In the genomic region with DNA sequence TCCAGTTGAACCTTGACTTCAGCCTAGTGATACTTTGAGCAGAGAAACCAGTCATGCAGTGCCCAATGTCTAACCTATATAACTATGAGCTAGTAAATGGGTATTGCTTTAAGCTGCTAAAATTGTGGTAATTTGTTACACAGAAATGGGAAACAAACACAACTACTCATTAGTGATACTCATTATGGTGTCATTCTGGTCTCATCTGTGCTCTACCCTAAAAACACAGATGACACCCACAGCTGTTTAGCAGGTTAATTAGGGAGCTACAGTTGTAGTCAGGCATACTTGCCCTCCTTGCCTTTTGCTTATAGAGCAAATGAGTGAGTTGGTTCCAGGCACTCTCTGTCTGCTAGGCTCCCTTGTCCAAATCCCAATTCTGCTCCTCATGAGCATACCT, we compare ENCODE assay signal across 21 cellular contexts. TPM values are rescaled to one million over a fixed set of nuclear protein-coding genes. Genes with fewer than 3 reads are reported as not detected.
DNase-seq lines count a peak whose midpoint lies in the region; ATAC-seq, FAIRE-seq and TF ChIP-seq lines count a peak whose summit lies in the region.
"Had no signal": no experiment of that assay in that cellular context is flagged by ENCODE, and none has a peak within 500 bp of the region (broad histone marks: within the 10 kb centered on the region; RNA-seq: fewer than 3 reads in every experiment).

No MANE protein-coding gene starts in this region.

- H3K9ac ChIP-seq in keratinocyte (ENCODE audit: control insufficient read depth, extremely low read depth, insufficient read depth, low read length), result no peak overlapping the region

- FAIRE-seq in keratinocyte (lab: Jason Lieb, UNC), result peak; percentile 32
- FAIRE-seq: A549, H1 had no signal

- H3K4me3 ChIP-seq in keratinocyte (ENCODE audit: control insufficient read depth in 2 of 3, extremely low read depth in 1 of 3, insufficient read depth in 2 of 3, low read depth in 1 of 3, low read length in 3 of 3), result no peak overlapping the region
- H3K4me3 ChIP-seq: A549, PC-9 had no signal

- peaks cover 12% of the 10 kb centered on the region for H3K4me1 ChIP-seq in keratinocyte (ENCODE audit: control insufficient read depth, extremely low read depth, insufficient read depth, low read length)
- H3K4me1 ChIP-seq: A549 had no signal

- no peak overlapping the region for H3K27ac ChIP-seq in keratinocyte (ENCODE audit: control insufficient read depth, insufficient read depth, low read length)
- H3K27ac ChIP-seq: A549, HL-60, PC-9 had no signal

- ATAC-seq in GM19324 (IDR thresholded peaks at IDR 0.05; ENCODE audit: low FRiP score, unreplicated experiment), result no peak
- no peak for ATAC-seq in HG03025 (IDR thresholded peaks at IDR 0.05; ENCODE audit: low FRiP score, unreplicated experiment)
- ATAC-seq: A549, T-cell had no signal

- H3K36me3 ChIP-seq in keratinocyte (ENCODE audit: control insufficient read depth in 2 of 2, extremely low read depth in 1 of 2, insufficient read depth in 2 of 2, low read length in 2 of 2), result no peaks in the 10 kb centered on the region

- H3K9me3 ChIP-seq in keratinocyte (ENCODE audit: control insufficient read depth, low read depth, low read length), result no peaks in the 10 kb centered on the region
- H3K9me3 ChIP-seq: A549 had no signal

- no peak for TF ChIP-seq CTCF in keratinocyte (optimal IDR thresholded peaks at IDR 0.05 in 1 of 3, IDR thresholded peaks at IDR 0.05 in 1 of 3, conservative IDR thresholded peaks at IDR 0.05 in 1 of 3; ENCODE audit: extremely low read depth in 1 of 3, insufficient read depth in 2 of 3, low read length in 3 of 3)

- H3K9me1 ChIP-seq in keratinocyte (ENCODE audit: control insufficient read depth, extremely low read depth, insufficient read depth, low read length), result no peaks in the 10 kb centered on the region

- dilution Hi-C loops in keratinocyte (cut with MboI; ENCODE audit: extremely low pct_ligation_motif_present, low sequenced_read_pairs), result no loop called here

- no peak overlapping the region for H3K4me2 ChIP-seq in keratinocyte (ENCODE audit: control insufficient read depth, extremely low read depth, insufficient read depth, low read depth, low read length)
- H3K4me2 ChIP-seq: A549, PC-9 had no signal

- no peaks in the 10 kb centered on the region for H3K27me3 ChIP-seq in keratinocyte (ENCODE audit: control insufficient read depth, extremely low read depth, insufficient read depth, low read length)

- H2AFZ ChIP-seq in keratinocyte (ENCODE audit: control insufficient read depth, low read length), result no peak overlapping the region
- H2AFZ ChIP-seq: PC-9 had no signal

- DNase-seq in NCI-H1694 (lab: John Stamatoyannopoulos, UW) (peak; percentile 73), OCI-M1 (lab: John Stamatoyannopoulos, UW) (peak; percentile 38), keratinocyte (ENCODE audit: low read depth, low spot score) (no peak), NCI-H524 treated with DMSO at 0.1 percent for 48 hours (lab: John Stamatoyannopoulos, UW) (no peak), NCI-H1105 treated with DMSO at 0.1 percent for 48 hours (lab: John Stamatoyannopoulos, UW) (no peak)
- DNase-seq: CD8-positive, alpha-beta memory T cell; DMS79 treated with DMSO at 0.1 percent for 48 hours; HCEC 1CT; NCI-H1092 treated with DMSO at 0.1 percent for 48 hours; NCI-H1436 treated with DMSO at 0.1 percent for 48 hours; NCI-H2029 treated with DMSO at 0.1 percent for 48 hours; NCI-H446 treated with DMSO at 0.1 percent for 48 hours; NCI-H526 treated with DMSO at 0.1 percent for 48 hours; PC-9; SHP77; T-cell had no signal

- H4K20me1 ChIP-seq in keratinocyte (ENCODE audit: control insufficient read depth, extremely low read depth, insufficient read depth, low read length), result no peaks in the 10 kb centered on the region

- no peaks in the 10 kb centered on the region for H3K79me2 ChIP-seq in keratinocyte (ENCODE audit: control insufficient read depth, insufficient read depth, low read length)

RNA-seq across cellular contexts. Expression of gene ATF7IP, which starts 50.0 kb away (rescaled TPM):
- 9.6 to 16.3 TPM (median 9.8 TPM) in 3 replicates for polyA plus RNA-seq in keratinocyte
- 139 TPM for polyA plus RNA-seq in keratinocyte (2011; ENCODE audit: low read depth)
- polyA plus RNA-seq in keratinocyte (2011; cell fraction: cytosol; rRNA removed), result 7.3 and 12.5 TPM in 2 replicates
- polyA plus RNA-seq in keratinocyte (2011; cell fraction: nucleus; rRNA removed), result 27.7 and 35.2 TPM in 2 replicates
- 11.1 and 13.1 TPM in 2 replicates for polyA plus RNA-seq in keratinocyte (2012; ENCODE audit: low replicate concordance)
- polyA minus RNA-seq in keratinocyte, result 33.2 to 44.1 TPM (median 37.8 TPM) in 3 replicates
- 24.2 TPM for polyA minus RNA-seq in keratinocyte (2011; cell fraction: cytosol; rRNA and poly(A)+ RNA removed)
- 29.8 and 68.6 TPM in 2 replicates for polyA minus RNA-seq in keratinocyte (2011; cell fraction: nucleus; rRNA and poly(A)+ RNA removed)

Comparison
In these comparisons a context has a peak if more than half of its experiments do, and no peak if none do; other contexts are left out.
1. DNase-seq: peak in NCI-H1694 (single experiment) and OCI-M1 (single experiment); none in keratinocyte (single experiment), NCI-H524 treated with DMSO at 0.1 percent for 48 hours (single experiment) and NCI-H1105 treated with DMSO at 0.1 percent for 48 hours (single experiment).